In genomic region chr6:52990342-52990741, GRCh38 we compare ENCODE assay signal across 13 cellular contexts. TPM values are rescaled to one million over a fixed set of nuclear protein-coding genes. Genes with fewer than 3 reads are reported as not detected.
DNase-seq lines count a peak whose midpoint lies in the region; TF ChIP-seq lines count a peak whose summit lies in the region.
"Had no signal": no experiment of that assay in that cellular context is flagged by ENCODE, and none has a peak within 500 bp of the region (broad histone marks: within the 10 kb centered on the region; RNA-seq: fewer than 3 reads in every experiment).

No MANE protein-coding gene starts in this region.

- DNase-seq in stimulated activated CD4-positive, alpha-beta T cell treated with anti-CD3 and anti-CD28 coated beads, Interleukin-12 subunit alpha, Interleukin-12 subunit beta, amount 100 ng/mL, for 4 hours = peak; percentile 4
- no peak for DNase-seq in stimulated activated CD4-positive, alpha-beta T cell treated with anti-CD3 and anti-CD28 coated beads, Interleukin-2, amount 100 ng/mL, for 48 hours
- DNase-seq in RPMI7951 (ENCODE audit: low read depth) (peak; percentile 13), esophagus squamous epithelium (lab: John Stamatoyannopoulos, UW) (no peak), transverse colon (peak; percentile 27), RPMI8226 (no peak), sigmoid colon (no peak), NOMO-1 treated with dmso at 0.1 percent for 144 hours (lab: John Stamatoyannopoulos, UW; ENCODE audit: unreplicated experiment) (no peak)
- DNase-seq: activated naive CD8-positive, alpha-beta T cell treated with anti-CD3 and anti-CD28 coated beads, Interleukin-2, amount 10 ng/mL, durations not matched to agents 7 days and 5 days; dermis blood vessel endothelial cell; NCI-H1092 treated with DMSO at 0.1 percent for 48 hours; WERI-Rb-1 had no signal

- TF ChIP-seq POLR2A in esophagus squamous epithelium (IDR thresholded peaks at IDR 0.05) (no peak), transverse colon (IDR thresholded peaks at IDR 0.05) (no peak), sigmoid colon (IDR thresholded peaks at IDR 0.05) (no peak)

- TF ChIP-seq CTCF in esophagus squamous epithelium (IDR thresholded peaks at IDR 0.05) = no peak
- TF ChIP-seq CTCF in transverse colon (IDR thresholded peaks at IDR 0.05) = no peak
- TF ChIP-seq CTCF in sigmoid colon (IDR thresholded peaks at IDR 0.05) = no peak

- intact Hi-C loops in esophagus squamous epithelium (cut with DNase I) = no loop called here
- intact Hi-C loops in transverse colon (cut with DNase I; ENCODE audit: low total_unique reads) = loop anchor here (10.0 kb wide), 1 partner anchor 364 kb away; no protein-coding TSS in a partner anchor
- intact Hi-C loops in sigmoid colon (cut with DNase I) = loop anchor here (5.0 to 10.0 kb wide), 3 partner anchors 108 to 357 kb away; partner anchors contain the start of genes ELOVL5 and GCM1

- in situ Hi-C loops in transverse colon (cut with MboI; ENCODE audit: low pct_ligation_motif_present in 1 of 4, low pct_unique_long_range_greater_than_20kb in 1 of 4, low sequenced_read_pairs in 3 of 4) = loop anchor here in 2 of 4 donors (10.0 kb wide), 1 partner anchor 64 kb away; no protein-coding TSS in a partner anchor

- H3K27ac ChIP-seq in esophagus squamous epithelium (peak overlapping the region in 3 of 4 donors; percentile 41 to 95 (median 65)), transverse colon (peak overlapping the region in 1 of 4 donors; percentile 20), sigmoid colon (no peak overlapping the region)
- H3K27ac ChIP-seq: C4-2B, WERI-Rb-1 had no signal

- TF ChIP-seq EP300 in transverse colon (IDR thresholded peaks at IDR 0.05; ENCODE audit: low read depth) (no peak), sigmoid colon (IDR thresholded peaks at IDR 0.05) (no peak)

- H3K9me3 ChIP-seq in esophagus squamous epithelium = no peaks in the 10 kb centered on the region
- no peaks in the 10 kb centered on the region for H3K9me3 ChIP-seq in transverse colon
- H3K9me3 ChIP-seq in sigmoid colon = no peaks in the 10 kb centered on the region

- peaks cover 3 to 31% (median 7%) of the 10 kb centered on the region in 3 donors for H3K36me3 ChIP-seq in esophagus squamous epithelium
- no peaks in the 10 kb centered on the region for H3K36me3 ChIP-seq in transverse colon
- peaks cover 0 to 28% (median under 1%) of the 10 kb centered on the region in 4 donors for H3K36me3 ChIP-seq in sigmoid colon
- H3K36me3 ChIP-seq: WERI-Rb-1 had no signal

- H3K4me3 ChIP-seq in esophagus squamous epithelium = no peak overlapping the region
- no peak overlapping the region for H3K4me3 ChIP-seq in transverse colon
- H3K4me3 ChIP-seq in sigmoid colon = no peak overlapping the region

- no peaks in the 10 kb centered on the region for H3K27me3 ChIP-seq in esophagus squamous epithelium
- H3K27me3 ChIP-seq in transverse colon = no peaks in the 10 kb centered on the region
- no peaks in the 10 kb centered on the region for H3K27me3 ChIP-seq in sigmoid colon

- H3K4me1 ChIP-seq in esophagus squamous epithelium (peaks cover 3 to 48% (median 5%) of the 10 kb centered on the region in 3 donors), transverse colon (peaks cover 0 to 39% (median 10%) of the 10 kb centered on the region in 4 donors), sigmoid colon (peaks cover 0 to 19% (median 12%) of the 10 kb centered on the region in 4 donors)

- 50 to 63% methylated on average over 1 of the region's 2 CpGs for WGBS in esophagus squamous epithelium, 2 donors
- 55% methylated on average over 2 of the region's 2 CpGs; no CpG with 5 or more reads in 1 of the 2 donors for WGBS in transverse colon (ENCODE audit: low coverage in 1 of 2), 2 donors
- WGBS in sigmoid colon, 2 donors = 20 to 74% methylated on average over 2 of the region's 2 CpGs

RNA-seq across cellular contexts. Expression of gene GSTA4, which starts 4.7 kb away (rescaled TPM):
- 16.1 and 18.7 TPM in 2 replicates for total RNA-seq in RPMI7951 (2014; rRNA removed; shearing (Covaris generic))
- total RNA-seq in esophagus squamous epithelium (100 to 1,000 TPM in 1 of 4 donors, 10 to 100 TPM in 3; 50.4 to 110 (median 84.4) TPM), transverse colon (10 to 100 TPM in 2 of 4 donors, 1 to 10 TPM in 2; 1.5 to 47.4 (median 11.2) TPM), sigmoid colon (10 to 100 TPM; 21.0 to 37.0 (median 32.0) TPM)
- polyA plus RNA-seq in sigmoid colon = 10 to 100 TPM; 15.6 to 18.0 (median 16.2) TPM

Comparison
In these comparisons a context has a peak if more than half of its experiments do, and no peak if none do; other contexts are left out.
1. DNase-seq: peak in stimulated activated CD4-positive, alpha-beta T cell treated with anti-CD3 and anti-CD28 coated beads, Interleukin-12 subunit alpha, Interleukin-12 subunit beta, amount 100 ng/mL, for 4 hours (single experiment), RPMI7951 (single experiment) and transverse colon (single experiment); none in stimulated activated CD4-positive, alpha-beta T cell treated with anti-CD3 and anti-CD28 coated beads, Interleukin-2, amount 100 ng/mL, for 48 hours (0 of 2), esophagus squamous epithelium (single experiment), RPMI8226 (single experiment), sigmoid colon (single experiment) and NOMO-1 treated with dmso at 0.1 percent for 144 hours (single experiment).
2. H3K27ac ChIP-seq: peak in esophagus squamous epithelium (3 of 4); none in sigmoid colon (0 of 4).